28 cellular contexts compared by ENCODE assay signal in the genomic region with DNA sequence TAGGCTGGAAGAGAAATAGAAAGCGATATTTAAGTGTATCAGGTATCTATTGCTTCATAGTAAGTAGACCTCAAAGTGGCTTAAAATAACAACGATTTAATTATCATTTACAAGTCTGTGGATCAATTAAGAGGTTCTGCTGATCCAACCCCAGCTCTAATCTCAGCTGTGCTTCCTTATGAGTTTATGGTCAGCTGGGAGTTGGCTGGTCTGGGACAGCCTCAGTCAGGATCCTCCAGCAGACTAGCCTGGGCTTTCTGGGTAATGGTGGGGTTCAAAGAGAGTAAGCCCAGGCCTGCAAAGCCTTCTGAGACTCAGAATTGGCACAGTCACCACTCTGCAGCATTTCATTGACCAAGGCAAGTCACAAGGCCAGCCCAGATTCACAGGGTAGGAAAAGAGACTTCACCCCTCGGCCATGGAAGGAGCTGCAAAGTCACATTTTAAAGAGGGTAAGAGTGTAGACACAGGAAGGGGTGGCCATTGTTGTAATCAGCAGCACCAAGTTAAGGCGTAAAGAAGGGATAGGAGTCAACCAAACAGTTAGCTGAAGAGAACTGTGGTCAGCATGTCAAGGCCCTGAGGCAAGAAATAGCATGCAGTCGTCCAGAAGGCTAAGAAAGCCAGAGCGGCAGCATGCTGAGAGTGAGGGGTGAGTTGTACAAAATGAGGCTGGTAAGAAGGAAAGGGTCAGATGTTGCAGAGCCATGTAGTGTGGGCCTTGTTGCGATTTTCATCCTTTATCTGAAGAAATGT.
DNase-seq lines count a peak whose midpoint lies in the region; ATAC-seq and TF ChIP-seq lines count a peak whose summit lies in the region.
"Had no signal": no experiment of that assay in that cellular context is flagged by ENCODE, and none has a peak within 500 bp of the region (broad histone marks: within the 10 kb centered on the region; RNA-seq: fewer than 3 reads in every experiment).

No MANE protein-coding gene starts in this region.

- H3K4me1 ChIP-seq in neural progenitor cell: peaks cover 1% of the 10 kb centered on the region
- H3K4me1 ChIP-seq: parathyroid adenoma had no signal

- H3K36me3 Mint-ChIP-seq in activated naive CD4-positive, alpha-beta T cell treated with anti-CD3 and anti-CD28 coated beads, Interleukin-2, amount 50 U/mL, for 24 hours: no peaks in the 10 kb centered on the region
- H3K36me3 Mint-ChIP-seq in mesothelial cell of epicardium (no peaks in the 10 kb centered on the region), neural progenitor cell (no peaks in the 10 kb centered on the region)
- no peaks in the 10 kb centered on the region for H3K36me3 Mint-ChIP-seq in stimulated activated memory B cell treated with anti-CD40 and anti-IgM and Interleukin-4, amounts not matched to agents 10 μg/mL and 1 μg/mL and 100 μg/mL, for 72 hours
- H3K36me3 Mint-ChIP-seq: CD8-positive, alpha-beta T cell had no signal

- no peaks in the 10 kb centered on the region for H3K27me3 Mint-ChIP-seq in activated naive CD4-positive, alpha-beta T cell treated with anti-CD3 and anti-CD28 coated beads, Interleukin-2, amount 50 U/mL, for 24 hours
- H3K27me3 Mint-ChIP-seq in mesothelial cell of epicardium (ENCODE audit: low read depth) (no peaks in the 10 kb centered on the region), neural progenitor cell (ENCODE audit: insufficient read depth, low read depth) (peaks cover 3% of the 10 kb centered on the region)
- no peaks in the 10 kb centered on the region for H3K27me3 Mint-ChIP-seq in stimulated activated memory B cell treated with anti-CD40 and anti-IgM and Interleukin-4, amounts not matched to agents 10 μg/mL and 1 μg/mL and 100 μg/mL, for 72 hours
- H3K27me3 Mint-ChIP-seq: activated CD8-positive, alpha-beta T cell treated with anti-CD3 and anti-CD28 coated beads for 36 hours; central memory CD8-positive, alpha-beta T cell had no signal

- H3K9me3 ChIP-seq in neural progenitor cell (ENCODE audit: low read depth): no peaks in the 10 kb centered on the region
- H3K9me3 ChIP-seq: gastrocnemius medialis, left ventricle myocardium inferior had no signal

- H3K79me2 ChIP-seq in neural progenitor cell (ENCODE audit: low read depth): no peaks in the 10 kb centered on the region
- H3K79me2 ChIP-seq: parathyroid adenoma had no signal

- no peak overlapping the region for H3K27ac ChIP-seq in neural progenitor cell
- H3K27ac ChIP-seq: gastrocnemius medialis, left ventricle myocardium inferior, parathyroid adenoma, RWPE1 had no signal

- no peak for ATAC-seq in stimulated activated memory B cell treated with anti-CD40 and anti-IgM and Interleukin-4, amounts not matched to agents 10 μg/mL and 1 μg/mL and 100 μg/mL, for 72 hours
- no peak for ATAC-seq in GM19467 (IDR thresholded peaks at IDR 0.05; ENCODE audit: unreplicated experiment)
- ATAC-seq: activated CD8-positive, alpha-beta T cell treated with anti-CD3 and anti-CD28 coated beads for 36 hours; CD8-positive, alpha-beta T cell; gastrocnemius medialis; HCT116; right cardiac atrium had no signal

- H3K4me1 Mint-ChIP-seq in activated naive CD4-positive, alpha-beta T cell treated with anti-CD3 and anti-CD28 coated beads, Interleukin-2, amount 50 U/mL, for 24 hours: peaks cover 87% of the 10 kb centered on the region
- peaks cover 59% of the 10 kb centered on the region for H3K4me1 Mint-ChIP-seq in mesothelial cell of epicardium
- H3K4me1 Mint-ChIP-seq in stimulated activated memory B cell treated with anti-CD40 and anti-IgM and Interleukin-4, amounts not matched to agents 10 μg/mL and 1 μg/mL and 100 μg/mL, for 72 hours: peaks cover 35% of the 10 kb centered on the region
- H3K4me1 Mint-ChIP-seq in neural progenitor cell: peaks cover 33% of the 10 kb centered on the region

- no peak overlapping the region for H2AFZ ChIP-seq in neural progenitor cell (replicated peaks)
- H2AFZ ChIP-seq: parathyroid adenoma had no signal

- H3K9me3 Mint-ChIP-seq in activated naive CD4-positive, alpha-beta T cell treated with anti-CD3 and anti-CD28 coated beads, Interleukin-2, amount 50 U/mL, for 24 hours: no peaks in the 10 kb centered on the region
- no peaks in the 10 kb centered on the region for H3K9me3 Mint-ChIP-seq in mesothelial cell of epicardium
- no peaks in the 10 kb centered on the region for H3K9me3 Mint-ChIP-seq in stimulated activated memory B cell treated with anti-CD40 and anti-IgM and Interleukin-4, amounts not matched to agents 10 μg/mL and 1 μg/mL and 100 μg/mL, for 72 hours
- H3K9me3 Mint-ChIP-seq in neural progenitor cell: no peaks in the 10 kb centered on the region
- H3K9me3 Mint-ChIP-seq: activated CD8-positive, alpha-beta T cell treated with anti-CD3 and anti-CD28 coated beads for 36 hours; CD8-positive, alpha-beta T cell; central memory CD8-positive, alpha-beta T cell had no signal

- DNase-seq in activated naive CD4-positive, alpha-beta T cell treated with Interleukin-2 at 50 U/mL for 16 hours: no peak
- DNase-seq in M059J (ENCODE audit: low read depth) (peak; percentile 85), mesothelial cell of epicardium (ENCODE audit: low spot score in 2 of 2, unreplicated experiment in 2 of 2) (no peak), medulla oblongata (ENCODE audit: extremely low spot score) (no peak), neural progenitor cell (ENCODE audit: low spot score) (no peak)
- DNase-seq: activated CD4-positive, CD25-positive, alpha-beta regulatory T cell; activated CD8-positive, alpha-beta T cell treated with anti-CD3 and anti-CD28 coated beads for 36 hours; activated effector memory CD4-positive, alpha-beta T cell treated with Interleukin-2 at 50 U/mL for 16 hours; CD8-positive, alpha-beta T cell; gastrocnemius medialis; hippocampal formation; KBM-7; left ventricle myocardium inferior; midbrain; MM.1S; NCI-H1417; NCI-H2081; NCI-H774; right cardiac atrium; stimulated activated CD4-positive, alpha-beta T cell treated with anti-CD3 and anti-CD28 coated beads, Interleukin-2, amount 100 ng/mL, for 48 hours; T-helper 1 cell had no signal

- no peak overlapping the region for H3K9ac ChIP-seq in neural progenitor cell
- H3K9ac ChIP-seq: parathyroid adenoma had no signal

- H3F3A ChIP-seq in neural progenitor cell (ENCODE audit: low read depth): no peaks in the 10 kb centered on the region

- H3K4me3 Mint-ChIP-seq in activated naive CD4-positive, alpha-beta T cell treated with anti-CD3 and anti-CD28 coated beads, Interleukin-2, amount 50 U/mL, for 24 hours: no peak overlapping the region
- H3K4me3 Mint-ChIP-seq in mesothelial cell of epicardium (no peak overlapping the region), neural progenitor cell (no peak overlapping the region)
- no peak overlapping the region for H3K4me3 Mint-ChIP-seq in stimulated activated memory B cell treated with anti-CD40 and anti-IgM and Interleukin-4, amounts not matched to agents 10 μg/mL and 1 μg/mL and 100 μg/mL, for 72 hours
- H3K4me3 Mint-ChIP-seq: activated CD8-positive, alpha-beta T cell treated with anti-CD3 and anti-CD28 coated beads for 36 hours; CD8-positive, alpha-beta T cell; central memory CD8-positive, alpha-beta T cell had no signal

- no peaks in the 10 kb centered on the region for H3K36me3 ChIP-seq in neural progenitor cell
- H3K36me3 ChIP-seq: gastrocnemius medialis, left ventricle myocardium inferior had no signal

- no peaks in the 10 kb centered on the region for H4K20me1 ChIP-seq in neural progenitor cell (ENCODE audit: low read depth)

- H3K27me3 ChIP-seq in neural progenitor cell: no peaks in the 10 kb centered on the region
- H3K27me3 ChIP-seq: gastrocnemius medialis had no signal

- no peak overlapping the region for H3K4me2 ChIP-seq in neural progenitor cell

- H3K27ac Mint-ChIP-seq in activated naive CD4-positive, alpha-beta T cell treated with anti-CD3 and anti-CD28 coated beads, Interleukin-2, amount 50 U/mL, for 24 hours: peak overlapping the region; percentile 63
- H3K27ac Mint-ChIP-seq in mesothelial cell of epicardium: peak overlapping the region; percentile 64
- H3K27ac Mint-ChIP-seq in stimulated activated memory B cell treated with anti-CD40 and anti-IgM and Interleukin-4, amounts not matched to agents 10 μg/mL and 1 μg/mL and 100 μg/mL, for 72 hours: peak overlapping the region; percentile 18
- no peak overlapping the region for H3K27ac Mint-ChIP-seq in neural progenitor cell
- H3K27ac Mint-ChIP-seq: activated CD8-positive, alpha-beta T cell treated with anti-CD3 and anti-CD28 coated beads for 36 hours; CD8-positive, alpha-beta T cell had no signal

- no peak overlapping the region for H3K4me3 ChIP-seq in neural progenitor cell
- H3K4me3 ChIP-seq: gastrocnemius medialis, left ventricle myocardium inferior had no signal

- TF ChIP-seq CTCF in mesothelial cell of epicardium (IDR thresholded peaks at IDR 0.05; ENCODE audit: unreplicated experiment) (no peak), neural progenitor cell (IDR thresholded peaks at IDR 0.05) (no peak)
